20 cellular contexts compared by ENCODE assay signal in the genomic region with DNA sequence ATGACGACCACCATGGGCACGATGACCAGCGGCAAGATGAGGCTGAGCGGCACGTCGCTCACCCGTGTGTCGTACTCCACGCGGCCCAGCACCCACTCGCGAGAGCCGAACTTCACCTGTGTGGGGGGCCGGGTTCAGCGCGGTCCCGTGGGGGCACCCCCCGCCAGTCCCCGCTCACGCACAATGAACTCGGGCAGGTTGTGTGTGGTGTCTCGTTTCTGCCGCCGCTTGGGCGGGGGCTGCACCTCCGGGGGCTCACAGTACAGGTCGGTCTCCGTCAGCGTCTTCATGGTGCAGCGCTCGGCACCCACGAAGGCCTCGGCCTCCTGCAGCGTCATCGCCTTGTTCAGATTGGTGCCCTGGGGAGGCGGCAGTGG.
"Had no signal": no experiment of that assay in that cellular context is flagged by ENCODE, and none has a peak within 500 bp of the region (broad histone marks: within the 10 kb centered on the region; RNA-seq: fewer than 3 reads in every experiment).

No MANE protein-coding gene starts in this region.

- H3K27me3 ChIP-seq: esophagus muscularis mucosa, heart right ventricle, suprapubic skin had no signal

- H3K4me3 Mint-ChIP-seq: activated B cell treated with CpG ODN at 0.5 μM for 24 hours; activated CD4-positive, alpha-beta T cell treated with anti-CD3 and anti-CD28 coated beads, Interleukin-2, amount 10 ng/mL, durations not matched to agents 24 days and 14 days; activated naive CD4-positive, alpha-beta T cell treated with anti-CD3 and anti-CD28 coated beads, Interleukin-2, amount 10 ng/mL, durations not matched to agents 7 days and 5 days; activated naive CD8-positive, alpha-beta T cell treated with anti-CD3 and anti-CD28 coated beads, Interleukin-2, amount 50 U/mL, for 24 hours; activated T-cell treated with anti-CD3 and anti-CD28 coated beads, Interleukin-2, amount 50 U/mL, for 4 hours; nephron; type B pancreatic cell had no signal

- H3K4me3 ChIP-seq: coronary artery, esophagus muscularis mucosa, heart right ventricle had no signal

- DNase-seq: activated B cell treated with CpG ODN at 0.5 μM for 24 hours; activated CD4-positive, alpha-beta T cell treated with anti-CD3 and anti-CD28 coated beads, Interleukin-2, amount 10 ng/mL, durations not matched to agents 24 days and 14 days; activated CD8-positive, alpha-beta memory T cell treated with anti-CD3 and anti-CD28 coated beads, Interleukin-2, amount 50 U/mL, for 4 hours; activated effector memory CD4-positive, alpha-beta T cell treated with Interleukin-2 at 50 U/mL for 16 hours; activated naive CD4-positive, alpha-beta T cell treated with anti-CD3 and anti-CD28 coated beads, Interleukin-2, amount 10 ng/mL, durations not matched to agents 7 days and 5 days; activated naive CD8-positive, alpha-beta T cell treated with anti-CD3 and anti-CD28 coated beads, Interleukin-2, amount 50 U/mL, for 24 hours; activated T-cell treated with anti-CD3 and anti-CD28 coated beads, Interleukin-2, amount 50 U/mL, for 4 hours; aorta; heart right ventricle; kidney glomerular epithelial cell; mesendoderm; stimulated activated CD4-positive, alpha-beta T cell treated with anti-CD3 and anti-CD28 coated beads, Interleukin-1b, Interleukin-23, amount 100 ng/mL, for 48 hours; stimulated activated naive CD4-positive, alpha-beta T cell treated with Interleukin-2 at 50 U/mL for 16 hours; T-helper 1 cell; T-helper 9 cell had no signal

- ATAC-seq: activated naive CD8-positive, alpha-beta T cell treated with anti-CD3 and anti-CD28 coated beads, Interleukin-2, amount 50 U/mL, for 24 hours; activated T-cell treated with anti-CD3 and anti-CD28 coated beads, Interleukin-2, amount 50 U/mL, for 4 hours had no signal

- H3K27me3 Mint-ChIP-seq: activated B cell treated with CpG ODN at 0.5 μM for 24 hours; activated CD4-positive, alpha-beta T cell treated with anti-CD3 and anti-CD28 coated beads, Interleukin-2, amount 10 ng/mL, durations not matched to agents 24 days and 14 days; activated naive CD4-positive, alpha-beta T cell treated with anti-CD3 and anti-CD28 coated beads, Interleukin-2, amount 10 ng/mL, durations not matched to agents 7 days and 5 days; activated naive CD8-positive, alpha-beta T cell treated with anti-CD3 and anti-CD28 coated beads, Interleukin-2, amount 50 U/mL, for 24 hours; type B pancreatic cell had no signal

- H3K36me3 Mint-ChIP-seq: activated naive CD4-positive, alpha-beta T cell treated with anti-CD3 and anti-CD28 coated beads, Interleukin-2, amount 10 ng/mL, durations not matched to agents 7 days and 5 days; type B pancreatic cell had no signal

- H3K4me1 Mint-ChIP-seq: activated B cell treated with CpG ODN at 0.5 μM for 24 hours; activated CD4-positive, alpha-beta T cell treated with anti-CD3 and anti-CD28 coated beads, Interleukin-2, amount 10 ng/mL, durations not matched to agents 24 days and 14 days; activated naive CD4-positive, alpha-beta T cell treated with anti-CD3 and anti-CD28 coated beads, Interleukin-2, amount 10 ng/mL, durations not matched to agents 7 days and 5 days; activated naive CD8-positive, alpha-beta T cell treated with anti-CD3 and anti-CD28 coated beads, Interleukin-2, amount 50 U/mL, for 24 hours; nephron had no signal

- H3K9me3 ChIP-seq: esophagus muscularis mucosa, heart right ventricle, suprapubic skin had no signal

- H3K27ac Mint-ChIP-seq: activated B cell treated with CpG ODN at 0.5 μM for 24 hours; activated CD4-positive, alpha-beta T cell treated with anti-CD3 and anti-CD28 coated beads, Interleukin-2, amount 10 ng/mL, durations not matched to agents 24 days and 14 days; activated naive CD4-positive, alpha-beta T cell treated with anti-CD3 and anti-CD28 coated beads, Interleukin-2, amount 10 ng/mL, durations not matched to agents 7 days and 5 days; activated naive CD8-positive, alpha-beta T cell treated with anti-CD3 and anti-CD28 coated beads, Interleukin-2, amount 50 U/mL, for 24 hours; nephron; type B pancreatic cell had no signal

- H3K9me3 Mint-ChIP-seq: activated B cell treated with CpG ODN at 0.5 μM for 24 hours; activated CD4-positive, alpha-beta T cell treated with anti-CD3 and anti-CD28 coated beads, Interleukin-2, amount 10 ng/mL, durations not matched to agents 24 days and 14 days; activated naive CD4-positive, alpha-beta T cell treated with anti-CD3 and anti-CD28 coated beads, Interleukin-2, amount 10 ng/mL, durations not matched to agents 7 days and 5 days; activated naive CD8-positive, alpha-beta T cell treated with anti-CD3 and anti-CD28 coated beads, Interleukin-2, amount 50 U/mL, for 24 hours; activated T-cell treated with anti-CD3 and anti-CD28 coated beads, Interleukin-2, amount 50 U/mL, for 4 hours; nephron; type B pancreatic cell had no signal
